In the genomic region with DNA sequence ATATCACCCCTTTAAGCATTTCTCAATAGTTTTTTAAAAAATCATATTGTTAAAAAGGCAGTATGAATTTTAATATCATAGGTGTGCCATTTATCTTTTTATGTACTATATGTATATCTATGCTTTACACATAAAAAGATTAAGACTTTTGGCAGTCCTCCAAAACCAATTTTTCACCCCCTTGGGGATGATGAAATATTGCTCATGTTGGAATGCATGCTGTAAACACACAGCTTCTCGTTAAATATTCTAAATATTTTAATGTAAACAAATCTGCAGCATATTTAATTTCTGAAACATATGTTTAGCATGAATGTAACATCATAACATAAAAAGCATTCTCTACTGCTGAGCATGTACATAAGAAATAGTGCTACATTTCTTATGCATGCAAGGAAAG, we compare ENCODE assay signal across 20 cellular contexts.
DNase-seq lines count a peak whose midpoint lies in the region; ATAC-seq and TF ChIP-seq lines count a peak whose summit lies in the region.
"Had no signal": no experiment of that assay in that cellular context is flagged by ENCODE, and none has a peak within 500 bp of the region (broad histone marks: within the 10 kb centered on the region; RNA-seq: fewer than 3 reads in every experiment).

No MANE protein-coding gene starts in this region.

- TF ChIP-seq CTCF in fibroblast of mammary gland (conservative IDR thresholded peaks at IDR 0.05; ENCODE audit: control insufficient read depth, insufficient read depth, low read depth, low read length) = no peak

- peak; percentile 3 for DNase-seq in EL
- peak; percentile 53 for DNase-seq in HS-5 (ENCODE audit: low read depth)
- peak; percentile 40 to 83 for DNase-seq in SJCRH30
- DNase-seq in fibroblast of mammary gland (ENCODE audit: low read depth) = peak; percentile 6
- no peak for DNase-seq in Right ventricle myocardium superior
- DNase-seq in cerebellar nuclear complex (lab: John Stamatoyannopoulos, UW) = no peak
- DNase-seq: ACHN, DMS79, KG1, NCI-H1436, NCI-H1930, NCI-H446, NCI-H774 had no signal

- intact Hi-C loops in Right ventricle myocardium superior (cut with DNase I) = no loop called here

- H3K4me3 ChIP-seq in SJCRH30 (no peak overlapping the region), fibroblast of mammary gland (ENCODE audit: control insufficient read depth, low read depth, low read length) (no peak overlapping the region)
- H3K4me3 ChIP-seq: GM23338 had no signal

- peak overlapping the region; percentile 82 for H3K27ac ChIP-seq in SJCRH30
- H3K27ac ChIP-seq: C4-2B had no signal

- H3K4me1 ChIP-seq in SJCRH30 = peaks cover 36% of the 10 kb centered on the region

- no peaks in the 10 kb centered on the region for H3K9me3 ChIP-seq in SJCRH30 (replicated peaks)

- no peaks in the 10 kb centered on the region for H3K27me3 ChIP-seq in SJCRH30

- no peaks in the 10 kb centered on the region for H3K36me3 ChIP-seq in SJCRH30

- no peak for ATAC-seq in GM18498 (IDR thresholded peaks at IDR 0.05; ENCODE audit: unreplicated experiment)
- ATAC-seq in Right ventricle myocardium superior (ENCODE audit: poor library complexity) = no peak
- no peak for ATAC-seq in GM19023 (IDR thresholded peaks at IDR 0.05; ENCODE audit: unreplicated experiment)
- ATAC-seq: GM23338, HCT116, HepG2, Panc1 had no signal

Comparison
In these comparisons a context has a peak if more than half of its experiments do, and no peak if none do; other contexts are left out.
1. DNase-seq: peak in EL (single experiment), HS-5 (single experiment), SJCRH30 (2 of 2) and fibroblast of mammary gland (single experiment); none in Right ventricle myocardium superior (single experiment) and cerebellar nuclear complex (0 of 2).